Comparison of ENCODE assay signal across 11 cellular contexts in genomic region chr1:1328254-1328653, GRCh38. TPM values are rescaled to one million over a fixed set of nuclear protein-coding genes. Genes with fewer than 3 reads are reported as not detected.
A peak's percentile ranks its signal among the peaks of the same experiment; 100 is the strongest.
DNase-seq lines count a peak whose midpoint lies in the region; TF ChIP-seq lines count a peak whose summit lies in the region.
"Had no signal": no experiment of that assay in that cellular context is flagged by ENCODE, and none has a peak within 500 bp of the region (broad histone marks: within the 10 kb centered on the region; RNA-seq: fewer than 3 reads in every experiment).

No MANE protein-coding gene starts in this region.

- H3K4me3 ChIP-seq in BLaER1 treated with 17β-estradiol and CSF1 and Interleukin-3, amounts not matched to agents 10 nM and 100 nM = no peak overlapping the region
- H3K4me3 ChIP-seq in Karpas-422 (ENCODE audit: low read length) (peak overlapping the region; percentile 80), osteoblast (ENCODE audit: insufficient read depth, low read length) (no peak overlapping the region)

- peaks cover 28 to 85% (median 65%) of the 10 kb centered on the region in 11 experiments; a peak in 21 of 22 replicates for H4K20me1 ChIP-seq in BLaER1 treated with 17β-estradiol and CSF1 and Interleukin-3, amounts not matched to agents 10 nM and 100 nM
- H4K20me1 ChIP-seq in Karpas-422 (ENCODE audit: insufficient read depth, low read depth, low read length) (peaks cover 11% of the 10 kb centered on the region), osteoblast (ENCODE audit: insufficient read depth, low read length) (peaks cover 26% of the 10 kb centered on the region)

- H3K9me2 ChIP-seq in Karpas-422 (replicated peaks; ENCODE audit: insufficient read depth, low read length) = no peaks in the 10 kb centered on the region

- H3K9me3 ChIP-seq in BLaER1 treated with 17β-estradiol and CSF1 and Interleukin-3, amounts not matched to agents 10 nM and 100 nM (replicated peaks in 1 of 11) = no peaks in the 10 kb centered on the region
- H3K9me3 ChIP-seq in Karpas-422 (ENCODE audit: low read length) = no peaks in the 10 kb centered on the region
- no peaks in the 10 kb centered on the region for H3K9me3 ChIP-seq in osteoblast (ENCODE audit: low read depth, low read length)
- H3K9me3 ChIP-seq: BE2C had no signal

- H2AFZ ChIP-seq in Karpas-422 (ENCODE audit: low read length) (no peak overlapping the region), osteoblast (ENCODE audit: low read length) (no peak overlapping the region)

- no peak overlapping the region for H3K27ac ChIP-seq in BLaER1 treated with 17β-estradiol and CSF1 and Interleukin-3, amounts not matched to agents 10 nM and 100 nM
- H3K27ac ChIP-seq in Karpas-422 (ENCODE audit: low read length) = peak overlapping the region; percentile 99
- H3K27ac ChIP-seq in osteoblast (ENCODE audit: low read depth, low read length) = no peak overlapping the region
- H3K27ac ChIP-seq: HL-60 had no signal

- peak; percentile 83 for DNase-seq in Karpas-422
- DNase-seq in osteoblast (ENCODE audit: insufficient read length, low spot score, missing footprints) = peak; percentile 73
- no peak for DNase-seq in HUDEP-2 (lab: John Stamatoyannopoulos, UW; ENCODE audit: unreplicated experiment in 76 of 76)
- no peak for DNase-seq in NOMO-1 treated with dmso at 0.1 percent for 144 hours (lab: John Stamatoyannopoulos, UW; ENCODE audit: unreplicated experiment)
- DNase-seq: BE2C; CD4-positive, CD25-positive, alpha-beta regulatory T cell; IMR-90; KG1 had no signal

- H3K79me2 ChIP-seq in Karpas-422 (ENCODE audit: low read length) (peaks cover 44% of the 10 kb centered on the region), osteoblast (ENCODE audit: insufficient read depth, low read length) (peaks cover 38% of the 10 kb centered on the region)

- peak overlapping the region in 7 of 11 experiments; percentile 10 to 60 (median 27); a peak in 8 of 22 replicates for H3K9ac ChIP-seq in BLaER1 treated with 17β-estradiol and CSF1 and Interleukin-3, amounts not matched to agents 10 nM and 100 nM
- H3K9ac ChIP-seq in Karpas-422 (ENCODE audit: low read length) = peak overlapping the region; percentile 98

- H3K4me2 ChIP-seq in BLaER1 treated with 17β-estradiol and CSF1 and Interleukin-3, amounts not matched to agents 10 nM and 100 nM = no peak overlapping the region; a peak in 2 of 22 replicates
- H3K4me2 ChIP-seq in Karpas-422 (ENCODE audit: low read depth, low read length, poor library complexity, severe bottlenecking) = peak overlapping the region; percentile 95
- H3K4me2 ChIP-seq in osteoblast (ENCODE audit: insufficient read depth, low read length) = no peak overlapping the region

- peaks cover 8 to 31% (median 23%) of the 10 kb centered on the region in 11 experiments; a peak in 17 of 22 replicates for H3K36me3 ChIP-seq in BLaER1 treated with 17β-estradiol and CSF1 and Interleukin-3, amounts not matched to agents 10 nM and 100 nM
- H3K36me3 ChIP-seq in Karpas-422 (ENCODE audit: insufficient read depth, low read length) (no peaks in the 10 kb centered on the region), osteoblast (ENCODE audit: insufficient read depth, low read length) (peaks cover 5% of the 10 kb centered on the region)

- H3K4me1 ChIP-seq in BLaER1 treated with 17β-estradiol and CSF1 and Interleukin-3, amounts not matched to agents 10 nM and 100 nM = peaks cover 18 to 40% (median 32%) of the 10 kb centered on the region in 10 experiments
- H3K4me1 ChIP-seq in Karpas-422 (ENCODE audit: low read length) = peaks cover 76% of the 10 kb centered on the region
- peaks cover 12% of the 10 kb centered on the region for H3K4me1 ChIP-seq in osteoblast (ENCODE audit: insufficient read depth, low read length)
- H3K4me1 ChIP-seq: BE2C had no signal

- TF ChIP-seq CTCF in osteoblast (IDR thresholded peaks at IDR 0.05; ENCODE audit: extremely low read depth, low read depth, low read length) = no peak

- H3K27me3 ChIP-seq in BLaER1 treated with 17β-estradiol and CSF1 and Interleukin-3, amounts not matched to agents 10 nM and 100 nM = no peaks in the 10 kb centered on the region
- H3K27me3 ChIP-seq in Karpas-422 (ENCODE audit: low read length) (no peaks in the 10 kb centered on the region), osteoblast (ENCODE audit: insufficient read depth, low read length) (no peaks in the 10 kb centered on the region)

RNA-seq across cellular contexts. Expression of gene TAS1R3, which starts 2.8 kb away (rescaled TPM):
- total RNA-seq in Karpas-422 (2014; rRNA removed; shearing (Covaris generic); ENCODE audit: low replicate concordance) = 49.2 and 82.6 TPM in 2 replicates
- total RNA-seq in osteoblast = under 0.01 TPM in 2 replicates
- total RNA-seq: H4 had no signal

RNA-seq across cellular contexts. Expression of gene CPTP, which starts 3.7 kb away (rescaled TPM):
- 35.0 and 74.7 TPM in 2 replicates for total RNA-seq in Karpas-422 (2014; rRNA removed; shearing (Covaris generic); ENCODE audit: low replicate concordance)
- total RNA-seq in osteoblast = 12.7 and 13.8 TPM in 2 replicates

RNA-seq across cellular contexts. Expression of gene INTS11, which starts 3.8 kb away (rescaled TPM):
- 69.8 and 168 TPM in 2 replicates for total RNA-seq in Karpas-422 (2014; rRNA removed; shearing (Covaris generic); ENCODE audit: low replicate concordance)
- total RNA-seq in osteoblast = 53.3 and 59.7 TPM in 2 replicates

RNA-seq across cellular contexts. Expression of gene PUSL1, which starts 19.9 kb away (rescaled TPM):
- 14.9 and 45.1 TPM in 2 replicates for total RNA-seq in Karpas-422 (2014; rRNA removed; shearing (Covaris generic); ENCODE audit: low replicate concordance)
- total RNA-seq in osteoblast = 19.4 and 29.3 TPM in 2 replicates

RNA-seq across cellular contexts. Expression of gene ACAP3, which starts 20.5 kb away (rescaled TPM):
- 28.1 and 94.6 TPM in 2 replicates for total RNA-seq in Karpas-422 (2014; rRNA removed; shearing (Covaris generic); ENCODE audit: low replicate concordance)
- total RNA-seq in osteoblast = 31.2 and 46.7 TPM in 2 replicates

Comparison
In these comparisons a context has a peak if more than half of its experiments do, and no peak if none do; other contexts are left out.
1. DNase-seq: peak in Karpas-422 (single experiment) and osteoblast (single experiment); none in HUDEP-2 (0 of 76) and NOMO-1 treated with dmso at 0.1 percent for 144 hours (single experiment).
2. RNA of gene TAS1R3, which starts 2.8 kb away (total RNA-seq): 49.2 to 82.6 TPM in Karpas-422; under 0.01 TPM in osteoblast; every median in the first group is over 10 times any median in the second.